ENCODE assay signal across 9 cellular contexts in genomic region chr11:105719073-105719846, GRCh38.
A peak's percentile ranks its signal among the peaks of the same experiment; 100 is the strongest.
DNase-seq lines count a peak whose midpoint lies in the region; ATAC-seq and TF ChIP-seq lines count a peak whose summit lies in the region.
"Had no signal": no experiment of that assay in that cellular context is flagged by ENCODE, and none has a peak within 500 bp of the region (broad histone marks: within the 10 kb centered on the region; RNA-seq: fewer than 3 reads in every experiment).

No MANE protein-coding gene starts in this region.

- no peak overlapping the region for H3K27ac ChIP-seq in epithelial cell of prostate
- H3K27ac ChIP-seq: HL-60 had no signal

- H3K9me3 Mint-ChIP-seq in HFFc6: peaks cover 7% of the 10 kb centered on the region; the same call in 1 of the 2 replicates

- TF ChIP-seq CTCF in HFFc6 (IDR thresholded peaks at IDR 0.05): no peak

- H3K4me1 Mint-ChIP-seq in HFFc6 (ENCODE audit: low read depth): no peaks in the 10 kb centered on the region

- no peak overlapping the region for H3K27ac Mint-ChIP-seq in HFFc6

- ATAC-seq in GM18505 (IDR thresholded peaks at IDR 0.05; ENCODE audit: unreplicated experiment): peak; percentile 91

- H3K36me3 Mint-ChIP-seq in HFFc6 (ENCODE audit: low read depth): no peaks in the 10 kb centered on the region; the same call in 1 of the 2 replicates

- DNase-seq in HFFc6 (no peak), NCI-H1417 treated with DMSO at 0.1 percent for 48 hours (lab: John Stamatoyannopoulos, UW) (peak; percentile 63), epithelial cell of prostate (ENCODE audit: low read depth, low spot score) (peak; percentile 6), hippocampal formation (lab: John Stamatoyannopoulos, UW) (no peak), superior temporal gyrus (ENCODE audit: extremely low spot score) (no peak)
- no peak for DNase-seq in activated CD4-positive, alpha-beta T cell treated with anti-CD3 and anti-CD28 coated beads, Interleukin-2, amount 50 U/mL, for 48 hours
- DNase-seq in stimulated activated CD4-positive, alpha-beta T cell treated with anti-CD3 and anti-CD28 coated beads, Interleukin-2, amount 100 ng/mL, for 48 hours: no peak

- H3K27me3 Mint-ChIP-seq in HFFc6 (ENCODE audit: insufficient read depth): no peaks in the 10 kb centered on the region

- TF ChIP-seq POLR2A in GM18505 (IDR thresholded peaks at IDR 0.05; ENCODE audit: borderline replicate concordance, extremely low read depth, insufficient read depth, insufficient read length): no peak

- peak overlapping the region; percentile 42; the same call in 1 of the 2 replicates for H3K4me3 Mint-ChIP-seq in HFFc6

Comparison
In these comparisons a context has a peak if more than half of its experiments do, and no peak if none do; other contexts are left out.
1. DNase-seq: peak in NCI-H1417 treated with DMSO at 0.1 percent for 48 hours (single experiment) and epithelial cell of prostate (single experiment); none in HFFc6 (single experiment), hippocampal formation (0 of 2), superior temporal gyrus (single experiment), activated CD4-positive, alpha-beta T cell treated with anti-CD3 and anti-CD28 coated beads, Interleukin-2, amount 50 U/mL, for 48 hours (0 of 2) and stimulated activated CD4-positive, alpha-beta T cell treated with anti-CD3 and anti-CD28 coated beads, Interleukin-2, amount 100 ng/mL, for 48 hours (0 of 2).